In genomic region chr1:204583909-204584632, GRCh38 we compare ENCODE assay signal across 14 cellular contexts.
DNase-seq lines count a peak whose midpoint lies in the region; ATAC-seq and TF ChIP-seq lines count a peak whose summit lies in the region.
"Had no signal": no experiment of that assay in that cellular context is flagged by ENCODE, and none has a peak within 500 bp of the region (broad histone marks: within the 10 kb centered on the region; RNA-seq: fewer than 3 reads in every experiment).

No MANE protein-coding gene starts in this region.

- H3K27ac Mint-ChIP-seq in natural killer cell treated with Interleukin-12 subunit alpha and Interleukin-12 subunit beta and Interleukin-15 and Interleukin-18, amount 100 ng/mL, for 72 hours, result no peak overlapping the region

- no peak for ATAC-seq in natural killer cell treated with Interleukin-12 subunit alpha and Interleukin-12 subunit beta and Interleukin-15 and Interleukin-18, amount 100 ng/mL, for 72 hours
- ATAC-seq in HG03280 (IDR thresholded peaks at IDR 0.05; ENCODE audit: unreplicated experiment), result no peak
- ATAC-seq: activated CD4-positive, CD25-positive, alpha-beta regulatory T cell treated with anti-CD3 and anti-CD28 coated beads, Interleukin-2, amount 50 U/mL, for 24 hours; stimulated activated naive CD8-positive, alpha-beta T cell treated with anti-CD3 and anti-CD28 coated beads, Interleukin-15, Interleukin-2, amounts not matched to agents 100 U/mL and 50 U/mL, for 24 hours had no signal

- no peaks in the 10 kb centered on the region for H3K4me1 ChIP-seq in adrenal gland (replicated peaks in 1 of 2)
- peaks cover 6 to 43% (median 13%) of the 10 kb centered on the region in 6 donors for H3K4me1 ChIP-seq in spleen
- H3K4me1 ChIP-seq: SJCRH30 had no signal

- 66 to 79% (median 75%) methylated on average over 4 of the region's 4 CpGs for WGBS in adrenal gland, 4 donors
- 80 to 91% (median 83%) methylated on average over 4 of the region's 4 CpGs for WGBS in spleen, 5 donors

- H3K27ac ChIP-seq in adrenal gland, result no peak overlapping the region
- peak overlapping the region in 1 of 8 donors; percentile 21 for H3K27ac ChIP-seq in spleen
- H3K27ac ChIP-seq: SJCRH30 had no signal

- H3K9me3 ChIP-seq in adrenal gland (replicated peaks in 1 of 3), result no peaks in the 10 kb centered on the region
- no peaks in the 10 kb centered on the region for H3K9me3 ChIP-seq in spleen
- H3K9me3 ChIP-seq: SJCRH30 had no signal

- H3K4me3 Mint-ChIP-seq in natural killer cell treated with Interleukin-12 subunit alpha and Interleukin-12 subunit beta and Interleukin-15 and Interleukin-18, amount 100 ng/mL, for 72 hours, result no peak overlapping the region

- H3K36me3 ChIP-seq in adrenal gland (replicated peaks in 1 of 2) (no peaks in the 10 kb centered on the region), spleen (peaks cover 0 to 26% (median 0%) of the 10 kb centered on the region in 6 donors)
- H3K36me3 ChIP-seq: SJCRH30 had no signal

- DNase-seq in NCI-H1417 (lab: John Stamatoyannopoulos, UW) (peak; percentile 25 to 61 (median 50)), NCI-H1417 treated with DMSO at 0.1 percent for 48 hours (lab: John Stamatoyannopoulos, UW) (no peak), NCI-H2029 treated with DMSO at 0.1 percent for 48 hours (lab: John Stamatoyannopoulos, UW) (peak; percentile 82), adrenal gland (peak in 4 of 7 donors; percentile 20 to 94 (median 37)), posterior vena cava (ENCODE audit: low spot score) (peak; percentile 50), spleen (no peak)
- no peak for DNase-seq in natural killer cell treated with Interleukin-12 subunit alpha and Interleukin-12 subunit beta and Interleukin-15 and Interleukin-18, amount 100 ng/mL, for 72 hours (ENCODE audit: low spot score)
- DNase-seq: activated naive CD4-positive, alpha-beta T cell; kidney; NCI-H2227 treated with DMSO at 0.1 percent for 48 hours; SJCRH30; stimulated activated naive CD8-positive, alpha-beta T cell treated with anti-CD3 and anti-CD28 coated beads, Interleukin-15, Interleukin-2, amounts not matched to agents 100 U/mL and 50 U/mL, for 24 hours had no signal

- H3K27me3 ChIP-seq in adrenal gland, result no peaks in the 10 kb centered on the region
- H3K27me3 ChIP-seq in spleen (replicated peaks in 1 of 7), result no peaks in the 10 kb centered on the region

- TF ChIP-seq CTCF in adrenal gland (IDR thresholded peaks at IDR 0.05) (no peak), spleen (IDR thresholded peaks at IDR 0.05 in 8 of 11, conservative IDR thresholded peaks at IDR 0.05 in 3 of 11) (no peak)

- peaks cover 9% of the 10 kb centered on the region for H3K36me3 Mint-ChIP-seq in natural killer cell treated with Interleukin-12 subunit alpha and Interleukin-12 subunit beta and Interleukin-15 and Interleukin-18, amount 100 ng/mL, for 72 hours

- H3K9me3 Mint-ChIP-seq in natural killer cell treated with Interleukin-12 subunit alpha and Interleukin-12 subunit beta and Interleukin-15 and Interleukin-18, amount 100 ng/mL, for 72 hours, result no peaks in the 10 kb centered on the region

- peaks cover 9 to 10% of the 10 kb centered on the region in 2 donors for H3K4me1 Mint-ChIP-seq in natural killer cell treated with Interleukin-12 subunit alpha and Interleukin-12 subunit beta and Interleukin-15 and Interleukin-18, amount 100 ng/mL, for 72 hours (ENCODE audit: low read depth in 2 of 2)

- H3K27me3 Mint-ChIP-seq in natural killer cell treated with Interleukin-12 subunit alpha and Interleukin-12 subunit beta and Interleukin-15 and Interleukin-18, amount 100 ng/mL, for 72 hours, result no peaks in the 10 kb centered on the region

- TF ChIP-seq POLR2A in adrenal gland (IDR thresholded peaks at IDR 0.05) (no peak), spleen (IDR thresholded peaks at IDR 0.05) (no peak)

- H3K4me3 ChIP-seq in adrenal gland, result no peak overlapping the region
- H3K4me3 ChIP-seq in spleen, result no peak overlapping the region
- H3K4me3 ChIP-seq: SJCRH30 had no signal

- intact Hi-C loops in adrenal gland (cut with DNase I), result no loop called here
- intact Hi-C loops in posterior vena cava (cut with DNase I), result no loop called here
- intact Hi-C loops in spleen (cut with DNase I; ENCODE audit: low total_unique reads), result no loop called here

Comparison
In these comparisons a context has a peak if more than half of its experiments do, and no peak if none do; other contexts are left out.
1. DNase-seq: peak in NCI-H1417 (3 of 3), NCI-H2029 treated with DMSO at 0.1 percent for 48 hours (single experiment), adrenal gland (4 of 7) and posterior vena cava (single experiment); none in NCI-H1417 treated with DMSO at 0.1 percent for 48 hours (single experiment), natural killer cell treated with Interleukin-12 subunit alpha and Interleukin-12 subunit beta and Interleukin-15 and Interleukin-18, amount 100 ng/mL, for 72 hours (single experiment) and spleen (single experiment).